21 cellular contexts compared by ENCODE assay signal in genomic region chr5:65992630-65993029, GRCh38.
A peak's percentile ranks its signal among the peaks of the same experiment; 100 is the strongest.
DNase-seq lines count a peak whose midpoint lies in the region; ATAC-seq, FAIRE-seq and TF ChIP-seq lines count a peak whose summit lies in the region.
"Had no signal": no experiment of that assay in that cellular context is flagged by ENCODE, and none has a peak within 500 bp of the region (broad histone marks: within the 10 kb centered on the region; RNA-seq: fewer than 3 reads in every experiment).

No MANE protein-coding gene starts in this region.

- FAIRE-seq in GM12892 (lab: Jason Lieb, UNC): no peak
- FAIRE-seq: A204.1, GM19239 had no signal

- H3K36me3 Mint-ChIP-seq in activated naive CD8-positive, alpha-beta T cell: peaks cover 23% of the 10 kb centered on the region
- peaks cover 31% of the 10 kb centered on the region for H3K36me3 Mint-ChIP-seq in activated naive CD8-positive, alpha-beta T cell treated with anti-CD3 and anti-CD28 coated beads for 36 hours
- H3K36me3 Mint-ChIP-seq in WTC11 (peaks cover 9% of the 10 kb centered on the region; the same call in 1 of the 2 replicates), nephron progenitor cell (ENCODE audit: low read depth) (peaks cover 56% of the 10 kb centered on the region)

- POLR2A ChIA-PET in WTC11 (lab: Charles Lee): no interaction called here

- H3K9me3 ChIP-seq in HUES48 (ENCODE audit: control insufficient read depth, insufficient read depth, low read length): no peaks in the 10 kb centered on the region
- H3K9me3 ChIP-seq: BLaER1, Caco-2 had no signal

- peak; percentile 30; the same call in 1 of the 2 replicates for ATAC-seq in WTC11
- ATAC-seq: CD8-positive, alpha-beta T cell had no signal

- no peak for DNase-seq in activated naive CD8-positive, alpha-beta T cell treated with anti-CD3 and anti-CD28 coated beads for 36 hours
- DNase-seq in WTC11 (ENCODE audit: low spot score): no peak
- no peak for DNase-seq in nephron progenitor cell
- DNase-seq in NCI-H510A (lab: John Stamatoyannopoulos, UW): no peak
- no peak for DNase-seq in NCI-H128 (lab: John Stamatoyannopoulos, UW; ENCODE audit: unreplicated experiment)
- DNase-seq in GM12892 (ENCODE audit: insufficient read length): no peak
- DNase-seq: Caco-2; CD4-positive, CD25-positive, alpha-beta regulatory T cell; CD8-positive, alpha-beta T cell; DMS153; DND-41; GOT3; HCEC 1CT had no signal

- CTCF ChIA-PET in WTC11 (lab: Charles Lee): no interaction called here

- H3K4me1 Mint-ChIP-seq in activated naive CD8-positive, alpha-beta T cell (ENCODE audit: low read depth): peaks cover 30% of the 10 kb centered on the region
- peaks cover 17% of the 10 kb centered on the region for H3K4me1 Mint-ChIP-seq in activated naive CD8-positive, alpha-beta T cell treated with anti-CD3 and anti-CD28 coated beads for 36 hours
- H3K4me1 Mint-ChIP-seq in WTC11 (peaks cover 21% of the 10 kb centered on the region), nephron progenitor cell (no peaks in the 10 kb centered on the region)

- peaks cover 20% of the 10 kb centered on the region; the same call in 1 of the 2 replicates for H3K36me3 ChIP-seq in HUES48 (ENCODE audit: control insufficient read depth, insufficient read depth, low read length)

- TF ChIP-seq POLR2A in GM12892 (IDR thresholded peaks at IDR 0.05; ENCODE audit: low read depth, low read length): no peak

- no peak overlapping the region for H3K27ac ChIP-seq in HUES48 (ENCODE audit: low read depth, low read length)
- H3K27ac ChIP-seq: 22Rv1, BLaER1, C4-2B had no signal

- no peaks in the 10 kb centered on the region for H3K27me3 Mint-ChIP-seq in activated naive CD8-positive, alpha-beta T cell
- H3K27me3 Mint-ChIP-seq in activated naive CD8-positive, alpha-beta T cell treated with anti-CD3 and anti-CD28 coated beads for 36 hours: no peaks in the 10 kb centered on the region
- H3K27me3 Mint-ChIP-seq in WTC11 (ENCODE audit: low read depth) (no peaks in the 10 kb centered on the region), nephron progenitor cell (ENCODE audit: low read depth, poor library complexity) (no peaks in the 10 kb centered on the region)
- H3K27me3 Mint-ChIP-seq: B cell; CD4-positive, CD25-positive, alpha-beta regulatory T cell had no signal

- no peak for TF ChIP-seq CTCF in WTC11 (IDR thresholded peaks at IDR 0.05)
- TF ChIP-seq CTCF in nephron progenitor cell (IDR thresholded peaks at IDR 0.05): no peak

- no peaks in the 10 kb centered on the region for H3K9me3 Mint-ChIP-seq in activated naive CD8-positive, alpha-beta T cell (ENCODE audit: low read depth)
- no peaks in the 10 kb centered on the region for H3K9me3 Mint-ChIP-seq in activated naive CD8-positive, alpha-beta T cell treated with anti-CD3 and anti-CD28 coated beads for 36 hours
- H3K9me3 Mint-ChIP-seq in WTC11 (no peaks in the 10 kb centered on the region), nephron progenitor cell (no peaks in the 10 kb centered on the region)
- H3K9me3 Mint-ChIP-seq: CD4-positive, CD25-positive, alpha-beta regulatory T cell; CD8-positive, alpha-beta T cell had no signal

- no peak overlapping the region for H3K4me3 Mint-ChIP-seq in activated naive CD8-positive, alpha-beta T cell
- no peak overlapping the region for H3K4me3 Mint-ChIP-seq in activated naive CD8-positive, alpha-beta T cell treated with anti-CD3 and anti-CD28 coated beads for 36 hours
- peak overlapping the region; percentile 42; the same call in 1 of the 2 replicates for H3K4me3 Mint-ChIP-seq in WTC11
- no peak overlapping the region for H3K4me3 Mint-ChIP-seq in nephron progenitor cell
- H3K4me3 Mint-ChIP-seq: B cell; CD4-positive, CD25-positive, alpha-beta regulatory T cell; CD8-positive, alpha-beta T cell had no signal

- H3K4me3 ChIP-seq in HUES48 (ENCODE audit: low read depth, low read length): peak overlapping the region; percentile 10; the same call in 1 of the 2 replicates
- H3K4me3 ChIP-seq: BLaER1 had no signal

- H3K27me3 ChIP-seq in HUES48 (ENCODE audit: control insufficient read depth, insufficient read depth, low read length): no peaks in the 10 kb centered on the region
- H3K27me3 ChIP-seq: BLaER1 had no signal

- peaks cover 20% of the 10 kb centered on the region for H3K4me1 ChIP-seq in HUES48 (ENCODE audit: control insufficient read depth, insufficient read depth, low read length)
- H3K4me1 ChIP-seq: Caco-2 had no signal

- H3K9ac ChIP-seq in HUES48 (ENCODE audit: low read depth, low read length): no peak overlapping the region
- H3K9ac ChIP-seq: BLaER1 had no signal

- H3K27ac Mint-ChIP-seq in activated naive CD8-positive, alpha-beta T cell: peak overlapping the region; percentile 28
- no peak overlapping the region for H3K27ac Mint-ChIP-seq in activated naive CD8-positive, alpha-beta T cell treated with anti-CD3 and anti-CD28 coated beads for 36 hours
- H3K27ac Mint-ChIP-seq in WTC11 (peak overlapping the region; percentile 87; the same call in 1 of the 2 replicates), nephron progenitor cell (peak overlapping the region; percentile 37)
- H3K27ac Mint-ChIP-seq: B cell; CD4-positive, CD25-positive, alpha-beta regulatory T cell; CD8-positive, alpha-beta T cell had no signal

TF ChIP-seq in WTC11, 78 proteins besides CTCF, POLR2A, EP300 and RAD21:
- no peak for TF ChIP-seq TEAD1 (CRISPR knock-in tag; IDR thresholded peaks at IDR 0.05)
- no peak for TF ChIP-seq MLX (CRISPR knock-in tag; IDR thresholded peaks at IDR 0.05)
- TF ChIP-seq, protein P1, sequence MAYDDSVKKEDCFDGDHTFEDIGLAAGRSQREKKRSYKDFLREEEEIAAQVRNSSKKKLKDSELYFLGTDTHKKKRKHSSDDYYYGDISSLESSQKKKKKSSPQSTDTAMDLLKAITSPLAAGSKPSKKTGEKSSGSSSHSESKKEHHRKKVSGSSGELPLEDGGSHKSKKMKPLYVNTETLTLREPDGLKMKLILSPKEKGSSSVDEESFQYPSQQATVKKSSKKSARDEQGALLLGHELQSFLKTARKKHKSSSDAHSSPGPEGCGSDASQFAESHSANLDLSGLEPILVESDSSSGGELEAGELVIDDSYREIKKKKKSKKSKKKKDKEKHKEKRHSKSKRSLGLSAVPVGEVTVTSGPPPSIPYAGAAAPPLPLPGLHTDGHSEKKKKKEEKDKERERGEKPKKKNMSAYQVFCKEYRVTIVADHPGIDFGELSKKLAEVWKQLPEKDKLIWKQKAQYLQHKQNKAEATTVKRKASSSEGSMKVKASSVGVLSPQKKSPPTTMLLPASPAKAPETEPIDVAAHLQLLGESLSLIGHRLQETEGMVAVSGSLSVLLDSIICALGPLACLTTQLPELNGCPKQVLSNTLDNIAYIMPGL (CRISPR knock-in tag; IDR thresholded peaks at IDR 0.05): no peak
- TF ChIP-seq, protein P2, sequence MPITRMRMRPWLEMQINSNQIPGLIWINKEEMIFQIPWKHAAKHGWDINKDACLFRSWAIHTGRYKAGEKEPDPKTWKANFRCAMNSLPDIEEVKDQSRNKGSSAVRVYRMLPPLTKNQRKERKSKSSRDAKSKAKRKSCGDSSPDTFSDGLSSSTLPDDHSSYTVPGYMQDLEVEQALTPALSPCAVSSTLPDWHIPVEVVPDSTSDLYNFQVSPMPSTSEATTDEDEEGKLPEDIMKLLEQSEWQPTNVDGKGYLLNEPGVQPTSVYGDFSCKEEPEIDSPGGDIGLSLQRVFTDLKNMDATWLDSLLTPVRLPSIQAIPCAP (CRISPR knock-in tag; IDR thresholded peaks at IDR 0.05): no peak
- TF ChIP-seq MYBL2 (CRISPR knock-in tag; IDR thresholded peaks at IDR 0.05): no peak
- no peak for TF ChIP-seq ELF4 (CRISPR knock-in tag; IDR thresholded peaks at IDR 0.05; ENCODE audit: low read depth)
- no peak for TF ChIP-seq KAT7 (CRISPR knock-in tag; IDR thresholded peaks at IDR 0.05; ENCODE audit: borderline replicate concordance)
- TF ChIP-seq CREM (CRISPR knock-in tag; IDR thresholded peaks at IDR 0.05): no peak
- TF ChIP-seq ATF2 (CRISPR knock-in tag; IDR thresholded peaks at IDR 0.05; ENCODE audit: borderline replicate concordance, low read depth): no peak
- no peak for TF ChIP-seq SMAD3 (CRISPR knock-in tag; IDR thresholded peaks at IDR 0.05; ENCODE audit: borderline replicate concordance)
- TF ChIP-seq ESRRA (CRISPR knock-in tag; IDR thresholded peaks at IDR 0.05; ENCODE audit: borderline replicate concordance): no peak
- no peak for TF ChIP-seq NR2C2 (CRISPR knock-in tag; IDR thresholded peaks at IDR 0.05)
- TF ChIP-seq NR3C1 (CRISPR knock-in tag; conservative IDR thresholded peaks at IDR 0.05; ENCODE audit: low read depth): no peak
- TF ChIP-seq USF2 (CRISPR knock-in tag; IDR thresholded peaks at IDR 0.05): no peak
- TF ChIP-seq PRRX2 (CRISPR knock-in tag; IDR thresholded peaks at IDR 0.05): no peak
- TF ChIP-seq FOXJ3 (CRISPR knock-in tag; IDR thresholded peaks at IDR 0.05; ENCODE audit: borderline replicate concordance): no peak
